Comparison of ENCODE assay signal across 1 cellular context in the genomic region with DNA sequence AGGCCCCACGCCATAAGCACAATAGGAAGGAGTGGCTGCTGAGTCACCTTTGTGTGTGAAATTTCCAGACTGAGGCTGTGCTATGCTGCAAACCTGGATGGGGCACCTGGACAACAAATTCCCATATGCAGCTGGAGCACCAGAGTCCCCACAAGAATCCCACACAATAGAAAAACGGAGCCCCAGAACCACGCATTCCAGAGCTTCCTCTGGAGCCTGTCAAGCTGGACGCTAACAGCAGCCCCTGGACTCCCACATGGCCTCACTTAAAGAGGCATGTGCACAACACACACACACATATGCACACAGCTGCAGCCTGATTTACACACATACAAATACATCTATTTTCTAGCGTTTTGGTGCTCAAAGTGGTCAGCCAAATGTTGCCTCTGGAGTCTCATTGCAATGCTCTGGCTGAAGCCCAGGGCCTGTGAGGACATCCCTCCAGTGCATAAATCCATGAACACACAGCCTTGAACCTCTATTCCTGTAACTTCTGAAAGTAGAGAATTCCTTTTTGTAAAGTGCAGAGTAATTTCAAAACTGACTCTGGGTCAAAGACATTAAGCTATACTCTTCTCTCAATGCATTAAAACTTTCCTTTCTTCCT.
TF ChIP-seq lines count a peak whose summit lies in the region.

No MANE protein-coding gene starts in this region.

TF ChIP-seq in WTC11, 78 proteins besides CTCF, POLR2A, EP300 and RAD21:
- TF ChIP-seq, protein P1, sequence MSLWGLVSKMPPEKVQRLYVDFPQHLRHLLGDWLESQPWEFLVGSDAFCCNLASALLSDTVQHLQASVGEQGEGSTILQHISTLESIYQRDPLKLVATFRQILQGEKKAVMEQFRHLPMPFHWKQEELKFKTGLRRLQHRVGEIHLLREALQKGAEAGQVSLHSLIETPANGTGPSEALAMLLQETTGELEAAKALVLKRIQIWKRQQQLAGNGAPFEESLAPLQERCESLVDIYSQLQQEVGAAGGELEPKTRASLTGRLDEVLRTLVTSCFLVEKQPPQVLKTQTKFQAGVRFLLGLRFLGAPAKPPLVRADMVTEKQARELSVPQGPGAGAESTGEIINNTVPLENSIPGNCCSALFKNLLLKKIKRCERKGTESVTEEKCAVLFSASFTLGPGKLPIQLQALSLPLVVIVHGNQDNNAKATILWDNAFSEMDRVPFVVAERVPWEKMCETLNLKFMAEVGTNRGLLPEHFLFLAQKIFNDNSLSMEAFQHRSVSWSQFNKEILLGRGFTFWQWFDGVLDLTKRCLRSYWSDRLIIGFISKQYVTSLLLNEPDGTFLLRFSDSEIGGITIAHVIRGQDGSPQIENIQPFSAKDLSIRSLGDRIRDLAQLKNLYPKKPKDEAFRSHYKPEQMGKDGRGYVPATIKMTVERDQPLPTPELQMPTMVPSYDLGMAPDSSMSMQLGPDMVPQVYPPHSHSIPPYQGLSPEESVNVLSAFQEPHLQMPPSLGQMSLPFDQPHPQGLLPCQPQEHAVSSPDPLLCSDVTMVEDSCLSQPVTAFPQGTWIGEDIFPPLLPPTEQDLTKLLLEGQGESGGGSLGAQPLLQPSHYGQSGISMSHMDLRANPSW (CRISPR knock-in tag; conservative IDR thresholded peaks at IDR 0.05; ENCODE audit: low read depth), result no peak
- TF ChIP-seq, protein P2, sequence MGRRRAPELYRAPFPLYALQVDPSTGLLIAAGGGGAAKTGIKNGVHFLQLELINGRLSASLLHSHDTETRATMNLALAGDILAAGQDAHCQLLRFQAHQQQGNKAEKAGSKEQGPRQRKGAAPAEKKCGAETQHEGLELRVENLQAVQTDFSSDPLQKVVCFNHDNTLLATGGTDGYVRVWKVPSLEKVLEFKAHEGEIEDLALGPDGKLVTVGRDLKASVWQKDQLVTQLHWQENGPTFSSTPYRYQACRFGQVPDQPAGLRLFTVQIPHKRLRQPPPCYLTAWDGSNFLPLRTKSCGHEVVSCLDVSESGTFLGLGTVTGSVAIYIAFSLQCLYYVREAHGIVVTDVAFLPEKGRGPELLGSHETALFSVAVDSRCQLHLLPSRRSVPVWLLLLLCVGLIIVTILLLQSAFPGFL (CRISPR knock-in tag; IDR thresholded peaks at IDR 0.05; ENCODE audit: borderline replicate concordance), result no peak
- no peak for TF ChIP-seq NFYB (CRISPR knock-in tag; conservative IDR thresholded peaks at IDR 0.05; ENCODE audit: low read depth)
- TF ChIP-seq RELA (CRISPR knock-in tag; IDR thresholded peaks at IDR 0.05; ENCODE audit: borderline replicate concordance), result no peak
- no peak for TF ChIP-seq TP53 (CRISPR knock-in tag; IDR thresholded peaks at IDR 0.05)
- TF ChIP-seq, protein P3, sequence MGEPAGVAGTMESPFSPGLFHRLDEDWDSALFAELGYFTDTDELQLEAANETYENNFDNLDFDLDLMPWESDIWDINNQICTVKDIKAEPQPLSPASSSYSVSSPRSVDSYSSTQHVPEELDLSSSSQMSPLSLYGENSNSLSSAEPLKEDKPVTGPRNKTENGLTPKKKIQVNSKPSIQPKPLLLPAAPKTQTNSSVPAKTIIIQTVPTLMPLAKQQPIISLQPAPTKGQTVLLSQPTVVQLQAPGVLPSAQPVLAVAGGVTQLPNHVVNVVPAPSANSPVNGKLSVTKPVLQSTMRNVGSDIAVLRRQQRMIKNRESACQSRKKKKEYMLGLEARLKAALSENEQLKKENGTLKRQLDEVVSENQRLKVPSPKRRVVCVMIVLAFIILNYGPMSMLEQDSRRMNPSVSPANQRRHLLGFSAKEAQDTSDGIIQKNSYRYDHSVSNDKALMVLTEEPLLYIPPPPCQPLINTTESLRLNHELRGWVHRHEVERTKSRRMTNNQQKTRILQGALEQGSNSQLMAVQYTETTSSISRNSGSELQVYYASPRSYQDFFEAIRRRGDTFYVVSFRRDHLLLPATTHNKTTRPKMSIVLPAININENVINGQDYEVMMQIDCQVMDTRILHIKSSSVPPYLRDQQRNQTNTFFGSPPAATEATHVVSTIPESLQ (CRISPR knock-in tag; IDR thresholded peaks at IDR 0.05), result no peak
- TF ChIP-seq SMAD4 (CRISPR knock-in tag; IDR thresholded peaks at IDR 0.05), result no peak
- TF ChIP-seq SOX15 (CRISPR knock-in tag; IDR thresholded peaks at IDR 0.05), result no peak
